In genomic region chr18:67916142-67916541, GRCh38 we compare ENCODE assay signal across 1 cellular context.
TF ChIP-seq lines count a peak whose summit lies in the region.

No MANE protein-coding gene starts in this region.

TF ChIP-seq in endothelial cell of umbilical vein, 7 proteins besides CTCF, POLR2A, EP300 and RAD21 (continued from another document):
- no peak for TF ChIP-seq MYC (IDR thresholded peaks at IDR 0.05; ENCODE audit: low read depth, low read length)
TF ChIP-seq in endothelial cell of umbilical vein: peak in this region for 0.
